Comparison of ENCODE assay signal across 1 cellular context in the genomic region with DNA sequence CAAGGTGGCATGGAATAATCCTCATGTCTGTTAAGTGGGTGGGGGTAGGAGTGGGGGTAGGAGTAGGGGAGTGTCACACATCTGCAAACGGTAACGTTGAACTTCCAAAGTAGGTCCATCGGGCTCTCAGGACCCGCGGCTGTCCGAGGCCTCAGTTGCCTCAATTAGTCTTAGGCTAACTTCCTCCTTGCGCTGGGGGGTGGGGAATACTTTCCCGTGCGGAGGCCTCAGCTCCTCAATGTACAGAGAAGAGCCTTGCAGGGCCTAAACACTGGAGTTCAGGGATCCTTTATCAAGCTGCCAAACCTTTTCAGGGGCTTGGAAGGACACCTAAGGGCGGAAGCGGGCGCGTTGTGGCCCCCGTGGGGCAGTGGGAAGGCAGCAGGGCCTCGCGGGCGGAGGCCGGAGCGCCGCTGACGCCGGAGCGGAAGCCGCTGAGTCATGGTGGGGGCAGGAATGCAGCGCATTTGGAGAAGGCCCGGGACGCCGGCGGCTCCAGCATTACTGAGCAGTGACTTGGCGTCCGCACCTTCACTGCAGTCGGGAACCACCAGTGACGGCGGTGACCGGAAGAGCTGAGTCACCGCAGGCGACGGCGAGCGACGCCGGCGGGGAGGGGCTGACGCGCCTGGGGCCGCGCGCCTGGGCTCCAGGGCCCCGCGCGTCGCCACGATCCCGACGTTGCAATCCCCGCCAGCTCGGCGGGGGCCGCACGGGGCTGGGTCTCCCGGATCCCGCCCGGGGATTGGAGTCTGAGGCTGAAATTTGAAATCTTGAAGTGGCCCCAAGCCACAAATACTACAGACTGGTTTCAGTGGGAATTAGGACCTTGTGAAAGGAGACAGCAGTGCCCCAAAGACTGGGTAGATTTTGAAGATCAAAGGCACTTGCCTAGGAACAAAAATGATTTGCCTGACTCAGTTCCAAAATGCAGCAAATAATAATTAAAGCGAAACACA.
TF ChIP-seq lines count a peak whose summit lies in the region.

No MANE protein-coding gene starts in this region.

TF ChIP-seq in HepG2, 621 proteins besides CTCF, POLR2A, EP300 and RAD21 (continued from another document and continues in another):
- TF ChIP-seq ZBTB10 (CRISPR knock-in tag; IDR thresholded peaks at IDR 0.05; ENCODE audit: borderline replicate concordance) (peak; percentile 69; the same call in 1 of the 2 replicates), IRF9 (CRISPR knock-in tag; IDR thresholded peaks at IDR 0.05; ENCODE audit: borderline replicate concordance) (peak; percentile 69; the same call in 1 of the 2 replicates), IRF2 (CRISPR knock-in tag; IDR thresholded peaks at IDR 0.05) (peak; percentile 79), ZNF891 (CRISPR knock-in tag; IDR thresholded peaks at IDR 0.05) (0 out of 2 replicates have a peak, but pooled peaks have one; percentile 65), ZNF766 (CRISPR knock-in tag; IDR thresholded peaks at IDR 0.05; ENCODE audit: borderline replicate concordance) (peak; percentile 86; the same call in 1 of the 2 replicates), NFYB (CRISPR knock-in tag; IDR thresholded peaks at IDR 0.05) (no peak), ERF (CRISPR knock-in tag; IDR thresholded peaks at IDR 0.05) (peak; percentile 93; the same call in 1 of the 2 replicates), ZFP82 (CRISPR knock-in tag; IDR thresholded peaks at IDR 0.05; ENCODE audit: borderline replicate concordance) (no peak), AHR (CRISPR knock-in tag; IDR thresholded peaks at IDR 0.05) (peak; percentile 91; the same call in 1 of the 2 replicates), DNMT1 (CRISPR knock-in tag; IDR thresholded peaks at IDR 0.05) (no peak), THAP8 (CRISPR knock-in tag; IDR thresholded peaks at IDR 0.05; ENCODE audit: borderline replicate concordance) (no peak), ZNF33A (CRISPR knock-in tag; IDR thresholded peaks at IDR 0.05; ENCODE audit: borderline replicate concordance) (no peak), JUNB (CRISPR knock-in tag; IDR thresholded peaks at IDR 0.05; ENCODE audit: borderline replicate concordance) (0 out of 2 replicates have a peak, but pooled peaks have one; percentile 43), FOXA3 (CRISPR knock-in tag; IDR thresholded peaks at IDR 0.05) (peak; percentile 72), MTF2 (CRISPR knock-in tag; IDR thresholded peaks at IDR 0.05; ENCODE audit: borderline replicate concordance) (peak; percentile 72; the same call in 1 of the 2 replicates), HINFP (CRISPR knock-in tag; IDR thresholded peaks at IDR 0.05; ENCODE audit: low read depth) (peak; percentile 94; the same call in 1 of the 2 replicates), ZNF24 (IDR thresholded peaks at IDR 0.05) (no peak), KDM1A (CRISPR knock-in tag; IDR thresholded peaks at IDR 0.05) (no peak), ZNF530 (CRISPR knock-in tag; IDR thresholded peaks at IDR 0.05; ENCODE audit: low read depth) (no peak), ISX (CRISPR knock-in tag; conservative IDR thresholded peaks at IDR 0.05) (no peak), HOXA9 (CRISPR knock-in tag; IDR thresholded peaks at IDR 0.05; ENCODE audit: borderline replicate concordance) (no peak), MYNN (CRISPR knock-in tag; IDR thresholded peaks at IDR 0.05; ENCODE audit: low read depth) (no peak), ZFP41 (CRISPR knock-in tag; IDR thresholded peaks at IDR 0.05; ENCODE audit: borderline replicate concordance) (no peak), U2AF1 (optimal IDR thresholded peaks at IDR 0.05; ENCODE audit: low read depth, low read length) (no peak), MEIS1 (CRISPR knock-in tag; IDR thresholded peaks at IDR 0.05; ENCODE audit: borderline replicate concordance) (peak; percentile 43; the same call in 1 of the 2 replicates), FOXK1 (CRISPR knock-in tag; IDR thresholded peaks at IDR 0.05; ENCODE audit: borderline replicate concordance, low read depth) (peak; percentile 43; the same call in 1 of the 2 replicates), SMAD9 (CRISPR knock-in tag; IDR thresholded peaks at IDR 0.05) (0 out of 2 replicates have a peak, but pooled peaks have one; percentile 45), ZEB1 (IDR thresholded peaks at IDR 0.05; ENCODE audit: insufficient replicate concordance, low read depth) (no peak), JUND (CRISPR knock-in tag; IDR thresholded peaks at IDR 0.05) (peak; percentile 89)
- TF ChIP-seq, protein P1, sequence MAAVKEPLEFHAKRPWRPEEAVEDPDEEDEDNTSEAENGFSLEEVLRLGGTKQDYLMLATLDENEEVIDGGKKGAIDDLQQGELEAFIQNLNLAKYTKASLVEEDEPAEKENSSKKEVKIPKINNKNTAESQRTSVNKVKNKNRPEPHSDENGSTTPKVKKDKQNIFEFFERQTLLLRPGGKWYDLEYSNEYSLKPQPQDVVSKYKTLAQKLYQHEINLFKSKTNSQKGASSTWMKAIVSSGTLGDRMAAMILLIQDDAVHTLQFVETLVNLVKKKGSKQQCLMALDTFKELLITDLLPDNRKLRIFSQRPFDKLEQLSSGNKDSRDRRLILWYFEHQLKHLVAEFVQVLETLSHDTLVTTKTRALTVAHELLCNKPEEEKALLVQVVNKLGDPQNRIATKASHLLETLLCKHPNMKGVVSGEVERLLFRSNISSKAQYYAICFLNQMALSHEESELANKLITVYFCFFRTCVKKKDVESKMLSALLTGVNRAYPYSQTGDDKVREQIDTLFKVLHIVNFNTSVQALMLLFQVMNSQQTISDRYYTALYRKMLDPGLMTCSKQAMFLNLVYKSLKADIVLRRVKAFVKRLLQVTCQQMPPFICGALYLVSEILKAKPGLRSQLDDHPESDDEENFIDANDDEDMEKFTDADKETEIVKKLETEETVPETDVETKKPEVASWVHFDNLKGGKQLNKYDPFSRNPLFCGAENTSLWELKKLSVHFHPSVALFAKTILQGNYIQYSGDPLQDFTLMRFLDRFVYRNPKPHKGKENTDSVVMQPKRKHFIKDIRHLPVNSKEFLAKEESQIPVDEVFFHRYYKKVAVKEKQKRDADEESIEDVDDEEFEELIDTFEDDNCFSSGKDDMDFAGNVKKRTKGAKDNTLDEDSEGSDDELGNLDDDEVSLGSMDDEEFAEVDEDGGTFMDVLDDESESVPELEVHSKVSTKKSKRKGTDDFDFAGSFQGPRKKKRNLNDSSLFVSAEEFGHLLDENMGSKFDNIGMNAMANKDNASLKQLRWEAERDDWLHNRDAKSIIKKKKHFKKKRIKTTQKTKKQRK (IDR thresholded peaks at IDR 0.05; ENCODE audit: low read length) = no peak
- TF ChIP-seq, protein P2, sequence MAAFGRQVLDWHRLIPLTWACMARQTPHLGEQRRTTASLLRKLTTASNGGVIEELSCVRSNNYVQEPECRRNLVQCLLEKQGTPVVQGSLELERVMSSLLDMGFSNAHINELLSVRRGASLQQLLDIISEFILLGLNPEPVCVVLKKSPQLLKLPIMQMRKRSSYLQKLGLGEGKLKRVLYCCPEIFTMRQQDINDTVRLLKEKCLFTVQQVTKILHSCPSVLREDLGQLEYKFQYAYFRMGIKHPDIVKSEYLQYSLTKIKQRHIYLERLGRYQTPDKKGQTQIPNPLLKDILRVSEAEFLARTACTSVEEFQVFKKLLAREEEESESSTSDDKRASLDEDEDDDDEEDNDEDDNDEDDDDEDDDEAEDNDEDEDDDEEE (CRISPR knock-in tag; IDR thresholded peaks at IDR 0.05) = peak; percentile 60; the same call in 1 of the 2 replicates
- TF ChIP-seq, protein P3, sequence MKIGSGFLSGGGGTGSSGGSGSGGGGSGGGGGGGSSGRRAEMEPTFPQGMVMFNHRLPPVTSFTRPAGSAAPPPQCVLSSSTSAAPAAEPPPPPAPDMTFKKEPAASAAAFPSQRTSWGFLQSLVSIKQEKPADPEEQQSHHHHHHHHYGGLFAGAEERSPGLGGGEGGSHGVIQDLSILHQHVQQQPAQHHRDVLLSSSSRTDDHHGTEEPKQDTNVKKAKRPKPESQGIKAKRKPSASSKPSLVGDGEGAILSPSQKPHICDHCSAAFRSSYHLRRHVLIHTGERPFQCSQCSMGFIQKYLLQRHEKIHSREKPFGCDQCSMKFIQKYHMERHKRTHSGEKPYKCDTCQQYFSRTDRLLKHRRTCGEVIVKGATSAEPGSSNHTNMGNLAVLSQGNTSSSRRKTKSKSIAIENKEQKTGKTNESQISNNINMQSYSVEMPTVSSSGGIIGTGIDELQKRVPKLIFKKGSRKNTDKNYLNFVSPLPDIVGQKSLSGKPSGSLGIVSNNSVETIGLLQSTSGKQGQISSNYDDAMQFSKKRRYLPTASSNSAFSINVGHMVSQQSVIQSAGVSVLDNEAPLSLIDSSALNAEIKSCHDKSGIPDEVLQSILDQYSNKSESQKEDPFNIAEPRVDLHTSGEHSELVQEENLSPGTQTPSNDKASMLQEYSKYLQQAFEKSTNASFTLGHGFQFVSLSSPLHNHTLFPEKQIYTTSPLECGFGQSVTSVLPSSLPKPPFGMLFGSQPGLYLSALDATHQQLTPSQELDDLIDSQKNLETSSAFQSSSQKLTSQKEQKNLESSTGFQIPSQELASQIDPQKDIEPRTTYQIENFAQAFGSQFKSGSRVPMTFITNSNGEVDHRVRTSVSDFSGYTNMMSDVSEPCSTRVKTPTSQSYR (CRISPR knock-in tag; IDR thresholded peaks at IDR 0.05; ENCODE audit: borderline replicate concordance) = peak; percentile 93
- TF ChIP-seq, protein P4, sequence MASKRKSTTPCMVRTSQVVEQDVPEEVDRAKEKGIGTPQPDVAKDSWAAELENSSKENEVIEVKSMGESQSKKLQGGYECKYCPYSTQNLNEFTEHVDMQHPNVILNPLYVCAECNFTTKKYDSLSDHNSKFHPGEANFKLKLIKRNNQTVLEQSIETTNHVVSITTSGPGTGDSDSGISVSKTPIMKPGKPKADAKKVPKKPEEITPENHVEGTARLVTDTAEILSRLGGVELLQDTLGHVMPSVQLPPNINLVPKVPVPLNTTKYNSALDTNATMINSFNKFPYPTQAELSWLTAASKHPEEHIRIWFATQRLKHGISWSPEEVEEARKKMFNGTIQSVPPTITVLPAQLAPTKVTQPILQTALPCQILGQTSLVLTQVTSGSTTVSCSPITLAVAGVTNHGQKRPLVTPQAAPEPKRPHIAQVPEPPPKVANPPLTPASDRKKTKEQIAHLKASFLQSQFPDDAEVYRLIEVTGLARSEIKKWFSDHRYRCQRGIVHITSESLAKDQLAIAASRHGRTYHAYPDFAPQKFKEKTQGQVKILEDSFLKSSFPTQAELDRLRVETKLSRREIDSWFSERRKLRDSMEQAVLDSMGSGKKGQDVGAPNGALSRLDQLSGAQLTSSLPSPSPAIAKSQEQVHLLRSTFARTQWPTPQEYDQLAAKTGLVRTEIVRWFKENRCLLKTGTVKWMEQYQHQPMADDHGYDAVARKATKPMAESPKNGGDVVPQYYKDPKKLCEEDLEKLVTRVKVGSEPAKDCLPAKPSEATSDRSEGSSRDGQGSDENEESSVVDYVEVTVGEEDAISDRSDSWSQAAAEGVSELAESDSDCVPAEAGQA (IDR thresholded peaks at IDR 0.05; ENCODE audit: low read depth) = peak; percentile 68; the same call in 1 of the 2 replicates
- TF ChIP-seq, protein P4 (CRISPR knock-in tag; IDR thresholded peaks at IDR 0.05; ENCODE audit: borderline replicate concordance) = 0 out of 2 replicates have a peak, but pooled peaks have one; percentile 40
